In the genomic region with DNA sequence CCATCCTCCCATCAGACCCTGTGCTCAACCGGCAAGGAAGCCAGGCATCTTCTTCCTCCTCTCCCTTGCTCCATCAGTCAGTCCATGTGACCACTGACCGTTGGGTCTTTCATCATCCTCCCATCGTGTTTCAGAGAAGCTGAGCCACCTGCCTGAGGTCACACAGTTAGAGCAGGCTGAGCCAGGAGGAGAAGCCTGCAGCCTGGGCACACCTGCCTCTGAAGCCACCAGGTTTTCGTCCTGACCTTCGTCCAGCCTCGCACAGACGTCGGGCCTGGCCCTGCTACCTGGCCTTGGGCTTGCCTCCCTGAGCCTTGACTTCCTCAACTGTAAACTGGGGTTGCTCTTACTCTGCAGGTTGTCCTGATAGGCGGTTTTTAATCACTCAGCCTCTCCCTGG, we compare ENCODE assay signal across 1 cellular context.
TF ChIP-seq lines count a peak whose summit lies in the region.

No MANE protein-coding gene starts in this region.

TF ChIP-seq in H1, 55 proteins besides CTCF, POLR2A, EP300 and RAD21:
- TF ChIP-seq EZH2 (IDR thresholded peaks at IDR 0.05; ENCODE audit: low read depth, low read length, severe bottlenecking) (no peak), TBP (IDR thresholded peaks at IDR 0.05; ENCODE audit: low read depth, low read length) (no peak), SIN3A (conservative IDR thresholded peaks at IDR 0.05 in 1 of 2, IDR thresholded peaks at IDR 0.05 in 1 of 2; ENCODE audit: low read depth in 1 of 2, low read length in 2 of 2) (no peak), PHF8 (conservative IDR thresholded peaks at IDR 0.05; ENCODE audit: low read depth, low read length) (no peak), GTF2F1 (IDR thresholded peaks at IDR 0.05; ENCODE audit: borderline replicate concordance, low read depth, low read length) (no peak)
- TF ChIP-seq, protein P1, sequence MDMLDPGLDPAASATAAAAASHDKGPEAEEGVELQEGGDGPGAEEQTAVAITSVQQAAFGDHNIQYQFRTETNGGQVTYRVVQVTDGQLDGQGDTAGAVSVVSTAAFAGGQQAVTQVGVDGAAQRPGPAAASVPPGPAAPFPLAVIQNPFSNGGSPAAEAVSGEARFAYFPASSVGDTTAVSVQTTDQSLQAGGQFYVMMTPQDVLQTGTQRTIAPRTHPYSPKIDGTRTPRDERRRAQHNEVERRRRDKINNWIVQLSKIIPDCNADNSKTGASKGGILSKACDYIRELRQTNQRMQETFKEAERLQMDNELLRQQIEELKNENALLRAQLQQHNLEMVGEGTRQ (IDR thresholded peaks at IDR 0.05; ENCODE audit: low read length), result no peak
